8 cellular contexts compared by ENCODE assay signal in the genomic region with DNA sequence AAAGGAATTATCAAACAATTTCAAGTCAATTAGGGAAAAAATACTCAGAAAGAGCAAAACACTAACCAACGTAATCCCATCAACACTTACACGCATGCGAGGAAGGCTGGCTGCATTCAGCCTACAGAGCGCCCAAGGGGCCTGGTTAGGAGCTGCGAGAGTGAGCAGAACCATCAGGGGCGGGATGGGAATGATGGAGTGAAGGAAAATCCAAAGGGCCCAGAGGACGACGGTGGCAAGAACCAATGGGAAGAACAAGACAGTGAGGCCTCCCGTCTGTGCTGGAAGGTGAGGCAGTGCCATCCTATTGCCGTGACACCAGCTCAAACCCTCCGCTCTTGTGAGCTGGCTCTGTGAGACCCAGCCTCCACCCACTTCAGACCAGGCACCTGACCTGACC.
"Had no signal": no experiment of that assay in that cellular context is flagged by ENCODE, and none has a peak within 500 bp of the region (broad histone marks: within the 10 kb centered on the region; RNA-seq: fewer than 3 reads in every experiment).

No MANE protein-coding gene starts in this region.

- DNase-seq: GM23248, GOT3, H9, HCEC 1CT, KG1 had no signal

- H2AFZ ChIP-seq: GM23248 had no signal

- H3K27ac ChIP-seq: GM23248, HL-60 had no signal

- H3K4me3 ChIP-seq: GM23248, K562 had no signal

- H3K9ac ChIP-seq: GM23248 had no signal

- H3K4me1 Mint-ChIP-seq: H9 had no signal

- ATAC-seq: HepG2, K562 had no signal

- H3K4me3 Mint-ChIP-seq: H9 had no signal

- H3K27ac Mint-ChIP-seq: H9 had no signal
